ENCODE assay signal across 13 cellular contexts in the genomic region with DNA sequence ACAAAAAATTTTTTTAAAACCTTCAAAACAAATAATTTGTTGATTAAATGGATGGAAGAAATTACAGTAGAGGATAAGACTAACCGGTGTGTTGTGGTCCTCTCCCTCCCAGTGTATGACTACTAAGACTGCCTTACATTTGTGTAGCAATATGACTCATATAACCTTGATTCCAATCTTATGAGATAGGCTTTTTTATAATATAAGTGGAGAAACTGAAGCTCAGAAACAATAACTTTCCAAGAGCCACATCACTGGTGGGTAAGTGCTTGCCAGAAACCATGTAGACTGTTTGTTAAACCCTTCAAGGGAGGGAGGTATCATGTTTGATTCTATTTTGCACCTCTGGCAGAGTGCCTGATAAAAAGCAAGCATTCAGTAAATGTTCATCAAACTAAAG. TPM values are rescaled to one million over a fixed set of nuclear protein-coding genes. Genes with fewer than 3 reads are reported as not detected.
DNase-seq lines count a peak whose midpoint lies in the region; ATAC-seq and TF ChIP-seq lines count a peak whose summit lies in the region.
"Had no signal": no experiment of that assay in that cellular context is flagged by ENCODE, and none has a peak within 500 bp of the region (broad histone marks: within the 10 kb centered on the region; RNA-seq: fewer than 3 reads in every experiment).

No MANE protein-coding gene starts in this region.

- no peak overlapping the region for H3K27ac ChIP-seq in vagina
- H3K27ac ChIP-seq: tibial artery had no signal

- CTCF ChIA-PET in GM10248 (lab: Yijun Ruan, JAX): interaction anchor here (1.0 kb wide), 1 partner anchor 27 kb away, joined by 3 read pairs; no protein-coding TSS in a partner anchor

- POLR2A ChIA-PET in GM10248 (lab: Yijun Ruan, JAX): no interaction called here

- no peaks in the 10 kb centered on the region for H3K9me3 ChIP-seq in vagina
- H3K9me3 ChIP-seq: tibial artery had no signal

- H3K4me1 ChIP-seq in vagina: no peaks in the 10 kb centered on the region

- no peak for TF ChIP-seq POLR2A in vagina (IDR thresholded peaks at IDR 0.05)

- TF ChIP-seq CTCF in AG10803 (conservative IDR thresholded peaks at IDR 0.05; ENCODE audit: low read length) (no peak), kidney epithelial cell (IDR thresholded peaks at IDR 0.05; ENCODE audit: insufficient read depth, low read length, poor library complexity, severe bottlenecking) (no peak), GM10248 (IDR thresholded peaks at IDR 0.05; ENCODE audit: control extremely low read depth, extremely low read depth, low read depth, missing control alignments) (no peak), vagina (IDR thresholded peaks at IDR 0.05) (no peak)

- no peak for ATAC-seq in GM21737 (IDR thresholded peaks at IDR 0.05; ENCODE audit: unreplicated experiment)
- ATAC-seq: natural killer cell had no signal

- DNase-seq in AG10803 (ENCODE audit: low read depth): peak; percentile 88
- peak; percentile 5 for DNase-seq in LoVo (ENCODE audit: low spot score)
- peak; percentile 65 for DNase-seq in amniotic stem cell (lab: John Stamatoyannopoulos, UW)
- peak; percentile 56 for DNase-seq in kidney epithelial cell (ENCODE audit: low read depth)
- DNase-seq in stimulated activated naive CD4-positive, alpha-beta T cell (lab: John Stamatoyannopoulos, UW): no peak
- no peak for DNase-seq in GM10248 (ENCODE audit: extremely low spot score)
- DNase-seq in vagina (ENCODE audit: extremely low spot score in 2 of 2): no peak
- DNase-seq: DMS53, natural killer cell, NCI-H1436 treated with DMSO at 0.1 percent for 48 hours, SHP77, tibial artery had no signal

- H3K27me3 ChIP-seq in kidney epithelial cell (ENCODE audit: control insufficient read depth, insufficient read depth, low read length) (no peaks in the 10 kb centered on the region), vagina (no peaks in the 10 kb centered on the region)
- H3K27me3 ChIP-seq: tibial artery had no signal

- intact Hi-C loops in vagina (cut with DNase I): no loop called here

- H3K4me3 ChIP-seq in AG10803 (ENCODE audit: low read length) (no peak overlapping the region), kidney epithelial cell (ENCODE audit: low read depth, low read length) (no peak overlapping the region), vagina (no peak overlapping the region)
- H3K4me3 ChIP-seq: tibial artery had no signal

- H3K36me3 ChIP-seq in kidney epithelial cell (ENCODE audit: control insufficient read depth, insufficient read depth, low read length) (no peaks in the 10 kb centered on the region), vagina (no peaks in the 10 kb centered on the region)

RNA-seq across cellular contexts. Expression of a gene that starts 47.5 kb away (rescaled TPM):
- total RNA-seq in kidney epithelial cell (31.0 and 35.2 TPM in 2 replicates), vagina (6.6 TPM)

RNA-seq across cellular contexts. Expression of a gene that starts 47.6 kb away (rescaled TPM):
- total RNA-seq in kidney epithelial cell (10.5 and 12.4 TPM in 2 replicates), vagina (6.4 TPM)

Comparison
In these comparisons a context has a peak if more than half of its experiments do, and no peak if none do; other contexts are left out.
1. DNase-seq: peak in AG10803 (single experiment), LoVo (single experiment), amniotic stem cell (single experiment) and kidney epithelial cell (single experiment); none in stimulated activated naive CD4-positive, alpha-beta T cell (0 of 6), GM10248 (single experiment) and vagina (0 of 2).